Comparison of ENCODE assay signal across 15 cellular contexts in genomic region chr18:35137632-35138031, GRCh38.
"Had no signal": no experiment of that assay in that cellular context is flagged by ENCODE, and none has a peak within 500 bp of the region (broad histone marks: within the 10 kb centered on the region; RNA-seq: fewer than 3 reads in every experiment).

No MANE protein-coding gene starts in this region.

- H3K9me3 Mint-ChIP-seq: activated CD4-positive, alpha-beta T cell treated with anti-CD3 and anti-CD28 coated beads, Interleukin-2, amount 10 ng/mL, durations not matched to agents 7 days and 5 days; activated naive CD4-positive, alpha-beta T cell treated with anti-CD3 and anti-CD28 coated beads, Interleukin-2, amount 50 U/mL, for 72 hours; dendritic cell treated with granulocyte-macrophage colony-stimulating factor and Interleukin-4, amounts not matched to agents 40 ng/mL and 50 ng/mL, for 4 days; stimulated activated memory B cell treated with anti-CD40 and anti-IgM and Interleukin-4, amounts not matched to agents 10 μg/mL and 1 μg/mL and 100 μg/mL, for 72 hours; T-helper 2 cell treated with Interferon-gamma antibody and Interleukin-4, amounts not matched to agents 5 μg/mL and 100 μg/mL, for 36 hours had no signal

- ATAC-seq: activated CD8-positive, alpha-beta T cell treated with anti-CD3 and anti-CD28 coated beads, Interleukin-2, amount 10 ng/mL, durations not matched to agents 7 days and 5 days; activated naive CD4-positive, alpha-beta T cell treated with anti-CD3 and anti-CD28 coated beads, Interleukin-2, amount 50 U/mL, for 72 hours; stimulated activated memory B cell treated with anti-CD40 and anti-IgM and Interleukin-4, amounts not matched to agents 10 μg/mL and 1 μg/mL and 100 μg/mL, for 72 hours had no signal

- DNase-seq: activated CD4-positive, alpha-beta T cell treated with anti-CD3 and anti-CD28 coated beads, Interleukin-2, amount 10 ng/mL, durations not matched to agents 7 days and 5 days; activated CD4-positive, CD25-positive, alpha-beta regulatory T cell; activated CD8-positive, alpha-beta T cell treated with anti-CD3 and anti-CD28 coated beads, Interleukin-2, amount 10 ng/mL, durations not matched to agents 7 days and 5 days; activated gamma-delta T cell; adrenal gland; effector CD8-positive, alpha-beta T cell; hippocampal formation; islet precursor cell; sigmoid colon; stimulated activated CD4-positive, alpha-beta T cell treated with anti-CD3 and anti-CD28 coated beads, Interleukin-4, amount 100 ng/mL, for 24 hours; upper lobe of left lung had no signal

- H3K27ac Mint-ChIP-seq: activated CD4-positive, alpha-beta T cell treated with anti-CD3 and anti-CD28 coated beads, Interleukin-2, amount 10 ng/mL, durations not matched to agents 7 days and 5 days; dendritic cell treated with granulocyte-macrophage colony-stimulating factor and Interleukin-4, amounts not matched to agents 40 ng/mL and 50 ng/mL, for 4 days; stimulated activated memory B cell treated with anti-CD40 and anti-IgM and Interleukin-4, amounts not matched to agents 10 μg/mL and 1 μg/mL and 100 μg/mL, for 72 hours had no signal

- H3K27me3 Mint-ChIP-seq: activated CD4-positive, alpha-beta T cell treated with anti-CD3 and anti-CD28 coated beads, Interleukin-2, amount 10 ng/mL, durations not matched to agents 7 days and 5 days; dendritic cell treated with granulocyte-macrophage colony-stimulating factor and Interleukin-4, amounts not matched to agents 40 ng/mL and 50 ng/mL, for 4 days; stimulated activated memory B cell treated with anti-CD40 and anti-IgM and Interleukin-4, amounts not matched to agents 10 μg/mL and 1 μg/mL and 100 μg/mL, for 72 hours had no signal

- H3K4me3 Mint-ChIP-seq: activated CD4-positive, alpha-beta T cell treated with anti-CD3 and anti-CD28 coated beads, Interleukin-2, amount 10 ng/mL, durations not matched to agents 7 days and 5 days; activated CD8-positive, alpha-beta T cell treated with anti-CD3 and anti-CD28 coated beads, Interleukin-2, amount 10 ng/mL, durations not matched to agents 7 days and 5 days; dendritic cell treated with granulocyte-macrophage colony-stimulating factor and Interleukin-4, amounts not matched to agents 40 ng/mL and 50 ng/mL, for 4 days; stimulated activated memory B cell treated with anti-CD40 and anti-IgM and Interleukin-4, amounts not matched to agents 10 μg/mL and 1 μg/mL and 100 μg/mL, for 72 hours; T-helper 2 cell treated with Interferon-gamma antibody and Interleukin-4, amounts not matched to agents 5 μg/mL and 100 μg/mL, for 36 hours had no signal
